7 cellular contexts compared by ENCODE assay signal in the genomic region with DNA sequence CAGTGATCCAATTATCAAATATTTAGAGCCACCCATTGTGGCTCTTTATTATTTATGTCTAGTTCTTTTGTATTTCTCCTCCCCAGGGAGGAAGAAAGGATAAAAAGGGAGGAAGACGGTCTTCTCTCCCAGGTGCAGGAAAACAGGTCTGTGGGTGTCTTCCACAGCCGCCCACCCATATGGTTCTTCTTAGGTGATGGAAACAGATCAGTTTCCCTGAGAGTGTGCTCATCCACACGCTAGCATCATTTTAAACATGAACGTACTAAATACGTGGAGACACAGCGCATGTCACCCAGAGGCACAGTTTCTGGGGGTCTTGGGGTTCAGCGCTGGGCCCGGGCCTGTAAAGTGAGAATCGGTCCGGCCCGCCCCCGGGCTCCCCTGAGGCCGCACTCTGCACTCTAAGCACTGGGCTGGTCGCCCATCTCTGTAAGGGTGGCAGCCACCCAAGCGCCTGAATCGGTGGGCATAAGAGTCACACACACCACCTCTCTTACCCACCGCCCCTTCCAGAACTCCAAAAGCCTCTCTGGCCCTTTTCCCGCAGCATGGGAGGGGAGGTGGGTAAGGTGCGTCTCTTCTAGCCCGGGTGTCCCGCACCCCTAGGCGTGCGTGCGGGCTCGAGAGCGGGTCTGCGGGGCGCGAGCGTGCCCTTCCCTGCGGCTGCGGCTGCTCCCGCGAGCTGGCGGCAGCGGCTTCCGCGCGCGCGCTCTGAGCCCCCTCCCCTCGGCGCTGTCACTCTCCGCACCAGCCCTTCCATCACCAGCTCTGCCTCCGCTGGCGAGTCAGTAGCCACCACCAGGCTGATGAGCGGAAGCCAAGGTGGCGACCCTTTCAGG. TPM values are rescaled to one million over a fixed set of nuclear protein-coding genes. Genes with fewer than 3 reads are reported as not detected.
DNase-seq lines count a peak whose midpoint lies in the region; ATAC-seq, FAIRE-seq and TF ChIP-seq lines count a peak whose summit lies in the region.

No MANE protein-coding gene starts in this region.

- H3K9me1 ChIP-seq in K562 (ENCODE audit: control insufficient read depth, insufficient read depth, low read length): no peaks in the 10 kb centered on the region

- H3K79me2 ChIP-seq in GM23338 (replicated peaks; ENCODE audit: insufficient read depth) (peaks cover 10% of the 10 kb centered on the region; the same call in 1 of the 2 replicates), OCI-LY1 (ENCODE audit: insufficient read depth, low read length) (no peaks in the 10 kb centered on the region), K562 (ENCODE audit: control insufficient read depth, insufficient read depth, low read length) (peaks cover 34% of the 10 kb centered on the region)

- H3K36me3 Mint-ChIP-seq in GM23338 (ENCODE audit: low read depth): peaks cover 2% of the 10 kb centered on the region; the same call in 1 of the 3 replicates

- peak overlapping the region; percentile 64 for H3K4me3 Mint-ChIP-seq in GM23338

- no peaks in the 10 kb centered on the region for H4K20me1 ChIP-seq in GM23338 (replicated peaks; ENCODE audit: insufficient read depth)
- no peaks in the 10 kb centered on the region for H4K20me1 ChIP-seq in OCI-LY1 (ENCODE audit: insufficient read depth, low read length)
- H4K20me1 ChIP-seq in K562 (replicated peaks; ENCODE audit: control insufficient read depth, insufficient read depth, low read length): no peaks in the 10 kb centered on the region

- H3K27ac Mint-ChIP-seq in GM23338: no peak overlapping the region

- peaks cover 44% of the 10 kb centered on the region for H3K4me1 Mint-ChIP-seq in GM23338

- H3K9me3 Mint-ChIP-seq in GM23338: peaks cover 14% of the 10 kb centered on the region; the same call in 1 of the 3 replicates

- in situ Hi-C loops in K562 (cut with MboI): no loop called here

- H3K4me2 ChIP-seq in GM23338: peak overlapping the region; percentile 88
- H3K4me2 ChIP-seq in OCI-LY1 (ENCODE audit: low read length): peak overlapping the region; percentile 95
- peak overlapping the region; percentile 89 for H3K4me2 ChIP-seq in K562 (ENCODE audit: insufficient read depth, low read length)

- peaks cover 37% of the 10 kb centered on the region for H3K4me1 ChIP-seq in GM23338 (ENCODE audit: insufficient read depth)
- peaks cover 32% of the 10 kb centered on the region for H3K4me1 ChIP-seq in OCI-LY1 (ENCODE audit: insufficient read depth, low read length, severe bottlenecking)
- peaks cover 20 to 30% of the 10 kb centered on the region in 2 experiments; a peak in 4 of 5 replicates for H3K4me1 ChIP-seq in K562 (replicated peaks in 1 of 2; ENCODE audit: control insufficient read depth in 2 of 2, insufficient read depth in 2 of 2, low read length in 2 of 2)
- peaks cover 0 to 13% (median 5%) of the 10 kb centered on the region in 4 donors for H3K4me1 ChIP-seq in right lobe of liver
- H3K4me1 ChIP-seq in suprapubic skin: peaks cover 31% of the 10 kb centered on the region

- WGBS in K562 (ENCODE audit: insufficient coverage, low coverage, missing lambda C conversion rate): 21% methylated on average over 44 of the region's 48 CpGs
- WGBS in right lobe of liver (ENCODE audit: insufficient coverage, low coverage, low lambda C conversion rate, missing lambda C conversion rate): 28% methylated on average over 10 of the region's 48 CpGs
- WGBS in suprapubic skin: 39% methylated on average over 13 of the region's 48 CpGs

- peaks cover 77% of the 10 kb centered on the region for H3K27me3 ChIP-seq in GM23338 (ENCODE audit: insufficient read depth)
- H3K27me3 ChIP-seq in OCI-LY1 (ENCODE audit: insufficient read depth, low read length): peaks cover 6% of the 10 kb centered on the region; the same call in 1 of the 2 replicates
- no peaks in the 10 kb centered on the region for H3K27me3 ChIP-seq in K562 (ENCODE audit: control insufficient read depth in 2 of 2, insufficient read depth in 2 of 2, low read length in 2 of 2)
- no peaks in the 10 kb centered on the region for H3K27me3 ChIP-seq in right lobe of liver
- H3K27me3 ChIP-seq in suprapubic skin: no peaks in the 10 kb centered on the region

- H3K4me3 ChIP-seq in GM23338 (peak overlapping the region; percentile 87), OCI-LY1 (ENCODE audit: low read depth, low read length, poor library complexity, severe bottlenecking) (peak overlapping the region; percentile 65), K562 (peak overlapping the region; percentile 63), right lobe of liver (peak overlapping the region; percentile 26 to 48 (median 30)), suprapubic skin (peak overlapping the region; percentile 55)

- peak; percentile 24 for ATAC-seq in GM23338
- ATAC-seq in K562: peak; percentile 34
- no peak for ATAC-seq in right lobe of liver
- no peak for ATAC-seq in HG02885 (IDR thresholded peaks at IDR 0.05; ENCODE audit: poor library complexity, unreplicated experiment)

- intact Hi-C loops in K562 (cut with micrococcal nuclease) (no loop called here), right lobe of liver (cut with DNase I) (no loop called here)

- no TSS peak for BruUV-seq in K562 (replicated peaks; lab: Mats Ljungman, UMichigan)

- peaks cover 19% of the 10 kb centered on the region for H3F3A ChIP-seq in GM23338 (replicated peaks; ENCODE audit: low read depth)
- no peaks in the 10 kb centered on the region for H3F3A ChIP-seq in OCI-LY1 (ENCODE audit: insufficient read depth, low read length)

- DNase-seq in GM23338 (ENCODE audit: low spot score): peak; percentile 73
- peak in 2 of 4 experiments; percentile 47 to 54 for DNase-seq in K562 (ENCODE audit: extremely low read depth in 1 of 4, low spot score in 3 of 4)
- DNase-seq in right lobe of liver: peak in 1 of 3 donors; percentile 26
- DNase-seq in suprapubic skin (ENCODE audit: low spot score in 2 of 2): no peak
- no peak for DNase-seq in OCI-M2 (lab: John Stamatoyannopoulos, UW; ENCODE audit: unreplicated experiment)

- H3K27ac ChIP-seq in GM23338 (ENCODE audit: low read depth) (no peak overlapping the region), OCI-LY1 (ENCODE audit: low read depth, low read length, poor library complexity, severe bottlenecking) (no peak overlapping the region), K562 (ENCODE audit: extremely low read depth, low read depth, low read length) (no peak overlapping the region), right lobe of liver (no peak overlapping the region), suprapubic skin (no peak overlapping the region)

- POLR2A ChIA-PET in K562 (lab: Yijun Ruan, JAX): interaction anchor here (0.5 to 1.0 kb wide), 3 partner anchors 59 to 824 kb away, joined by 3 read pairs; no protein-coding TSS in a partner anchor

- TF ChIP-seq POLR2A in K562 (conservative IDR thresholded peaks at IDR 0.05): no peak; the same call in 1 of the 2 replicates
- TF ChIP-seq POLR2A in right lobe of liver (IDR thresholded peaks at IDR 0.05): no peak
- TF ChIP-seq POLR2A in suprapubic skin (IDR thresholded peaks at IDR 0.05): no peak

- TF ChIP-seq CTCF in GM23338 (conservative IDR thresholded peaks at IDR 0.05; ENCODE audit: low read depth in 2 of 2): no peak
- no peak for TF ChIP-seq CTCF in OCI-LY1 (IDR thresholded peaks at IDR 0.05; ENCODE audit: low read length)
- TF ChIP-seq CTCF in K562 (IDR thresholded peaks at IDR 0.05 in 2 of 3, conservative IDR thresholded peaks at IDR 0.05 in 1 of 3; ENCODE audit: insufficient read depth in 2 of 3, low read depth in 1 of 3, low read length in 3 of 3): no peak
- no peak for TF ChIP-seq CTCF in right lobe of liver (IDR thresholded peaks at IDR 0.05)
- TF ChIP-seq CTCF in suprapubic skin (IDR thresholded peaks at IDR 0.05): no peak

- no peak for FAIRE-seq in K562 (lab: Jason Lieb, UNC)

- no peak for TF ChIP-seq RAD21 in K562 (CRISPR knock-in tag; conservative IDR thresholded peaks at IDR 0.05 in 1 of 2, IDR thresholded peaks at IDR 0.05 in 1 of 2)

- no peaks in the 10 kb centered on the region; the same call in 1 of the 2 replicates for H3K9me3 ChIP-seq in OCI-LY1 (ENCODE audit: low read length)
- H3K9me3 ChIP-seq in K562 (replicated peaks; ENCODE audit: control insufficient read depth, insufficient read depth, low read depth, low read length): no peaks in the 10 kb centered on the region
- no peaks in the 10 kb centered on the region for H3K9me3 ChIP-seq in right lobe of liver
- H3K9me3 ChIP-seq in suprapubic skin: no peaks in the 10 kb centered on the region

- CTCF ChIA-PET in K562 (lab: Yijun Ruan, JAX; ENCODE audit: low intra/inter-chr PET ratio): no interaction called here

- H2AFZ ChIP-seq in GM23338: no peak overlapping the region
- no peak overlapping the region for H2AFZ ChIP-seq in OCI-LY1 (ENCODE audit: low read length)
- H2AFZ ChIP-seq in K562 (ENCODE audit: low read depth, low read length): peak overlapping the region; percentile 62

- H3K36me3 ChIP-seq in GM23338 (ENCODE audit: insufficient read depth) (no peaks in the 10 kb centered on the region; the same call in 1 of the 2 replicates), OCI-LY1 (ENCODE audit: insufficient read depth, low read length) (peaks cover 5% of the 10 kb centered on the region; the same call in 1 of the 2 replicates), K562 (ENCODE audit: control insufficient read depth, insufficient read depth, low read length) (no peaks in the 10 kb centered on the region; the same call in 2 of the 3 replicates), right lobe of liver (no peaks in the 10 kb centered on the region), suprapubic skin (no peaks in the 10 kb centered on the region)

- TF ChIP-seq EP300 in K562 (IDR thresholded peaks at IDR 0.05; ENCODE audit: low read length) (no peak), suprapubic skin (IDR thresholded peaks at IDR 0.05) (no peak)

- H3K9ac ChIP-seq in OCI-LY1 (ENCODE audit: low read length): peak overlapping the region; percentile 57
- peak overlapping the region; percentile 39 to 87; a peak in 3 of 4 replicates for H3K9ac ChIP-seq in K562 (ENCODE audit: insufficient read depth in 1 of 2, low read depth in 2 of 2, low read length in 2 of 2)

- no peaks in the 10 kb centered on the region for H3K9me2 ChIP-seq in GM23338 (ENCODE audit: insufficient read depth)
- H3K9me2 ChIP-seq in OCI-LY1 (ENCODE audit: low read depth, low read length): no peaks in the 10 kb centered on the region

- H3K27me3 Mint-ChIP-seq in GM23338 (ENCODE audit: insufficient read depth, low read depth, poor library complexity): peaks cover 85% of the 10 kb centered on the region

RNA-seq across cellular contexts. Expression of gene PTCH1, which starts 1.3 kb away (rescaled TPM):
- total RNA-seq in GM23338 (2014; rRNA removed; shearing (Covaris generic)): 34.1 and 36.9 TPM in 2 replicates
- polyA plus RNA-seq in GM23338 (2016; fragmentation: Nextera tagmentation; extraction: Ambion mirVana): 19.7 and 21.4 TPM in 2 replicates
- 48.5 and 59.3 TPM in 2 replicates for total RNA-seq in K562 (2011; cell fraction: chromatin; rRNA removed; ENCODE audit: low replicate concordance)
- 20.2 and 20.4 TPM in 2 replicates for total RNA-seq in K562 (2011; cell fraction: nucleolus; rRNA removed)
- total RNA-seq in K562 (2011; cell fraction: nucleoplasm; rRNA removed): 28.4 and 48.7 TPM in 2 replicates
- 3.9 and 4.5 TPM in 2 replicates for total RNA-seq in K562 (2014; rRNA removed)
- total RNA-seq in K562 (2014; rRNA removed; fragmentation: Illumina TruSeq; extraction: Trizol): 5.2 and 5.5 TPM in 2 replicates
- 3.4 and 3.6 TPM in 2 replicates for total RNA-seq in K562 (2015; rRNA removed; fragmentation: Illumina TruSeq; extraction: Trizol)
- 9.9 and 13.9 TPM in 2 replicates for total RNA-seq in K562 (2021)
- 2.3 and 4.2 TPM in 2 replicates for polyA plus RNA-seq in K562 (2011; rRNA removed)
- polyA plus RNA-seq in K562 (2011; cell fraction: cytosol; rRNA removed): 2.4 and 3.4 TPM in 2 replicates
- 8.8 and 13.0 TPM in 2 replicates for polyA plus RNA-seq in K562 (2011; cell fraction: nucleus; rRNA removed)
- polyA plus RNA-seq in K562 (2012): 3.5 and 6.1 TPM in 2 replicates
- 5.8 and 8.2 TPM in 2 replicates for polyA plus RNA-seq in K562 (2014; fragmentation: Illumina TruSeq; extraction: Trizol)
- under 1 TPM; 0.70 to 0.80 TPM for polyA plus RNA-seq in K562 (2014; fragmentation: Nextera tagmentation; extraction: Ambion mirVana)
- 2.8 and 3.8 TPM in 2 replicates for polyA plus RNA-seq in K562 (2014; rRNA removed)
- polyA minus RNA-seq in K562 (2011; rRNA and poly(A)+ RNA removed): 11.2 and 11.8 TPM in 2 replicates
- 4.7 and 12.2 TPM in 2 replicates for polyA minus RNA-seq in K562 (2011; cell fraction: cytosol; rRNA and poly(A)+ RNA removed)
- polyA minus RNA-seq in K562 (2011; cell fraction: nucleus; rRNA and poly(A)+ RNA removed): 8.2 and 13.9 TPM in 2 replicates
- total RNA-seq in right lobe of liver: 1 to 10 TPM; 2.0 to 8.3 (median 5.2) TPM
- total RNA-seq in suprapubic skin: 10 to 100 TPM in 3 of 4 donors, 1 to 10 TPM in 1; 9.9 to 59.0 (median 27.9) TPM

Comparison
In these comparisons a context has a peak if more than half of its experiments do, and no peak if none do; other contexts are left out.
1. ATAC-seq: peak in GM23338 (single experiment) and K562 (single experiment); none in right lobe of liver (0 of 4) and HG02885 (single experiment).
2. H3K4me3 ChIP-seq: peak in every context shown above with its lines; median percentile 87 in GM23338; 65 in OCI-LY1; 63 in K562; 55 in suprapubic skin; 30 in right lobe of liver.
3. Peak in every context shown above with its lines, with median percentiles within 50 percentile points of each other: H3K4me2 ChIP-seq.